ENCODE assay signal across 8 cellular contexts in the genomic region with DNA sequence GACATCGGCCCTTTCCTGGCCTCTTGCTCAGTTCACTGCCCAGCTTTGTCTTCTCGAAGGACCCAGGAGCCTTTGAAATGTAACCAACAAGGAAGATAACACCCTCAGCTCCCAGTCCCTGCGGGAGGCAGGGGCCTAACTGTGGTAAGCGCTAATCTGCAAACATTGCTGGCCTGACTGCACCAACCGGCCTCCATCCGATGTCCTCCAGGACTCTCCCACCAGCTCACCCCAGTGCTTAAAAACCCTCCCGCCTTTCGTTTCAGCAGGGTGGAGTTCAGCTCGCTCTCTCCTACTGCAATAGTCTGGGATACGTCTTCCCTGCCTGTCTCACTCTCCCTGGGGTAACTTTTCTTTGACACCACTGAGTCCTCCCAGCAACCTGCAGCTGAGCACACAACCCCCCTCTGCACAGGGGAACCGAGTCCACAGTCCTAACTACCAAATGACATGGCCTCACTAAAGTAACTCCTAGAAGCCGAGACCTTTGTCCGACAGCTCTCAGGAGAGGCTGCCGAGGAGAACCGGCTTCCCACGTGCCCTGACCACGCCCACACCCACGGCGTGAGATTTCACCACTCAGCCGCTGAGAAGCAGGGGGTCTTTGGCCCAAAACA.
DNase-seq lines count a peak whose midpoint lies in the region; TF ChIP-seq lines count a peak whose summit lies in the region.

No MANE protein-coding gene starts in this region.

- no peak overlapping the region for H3K9ac ChIP-seq in rectal smooth muscle tissue (ENCODE audit: low read length)

- no peaks in the 10 kb centered on the region for H3K9me2 ChIP-seq in PC-9 (ENCODE audit: insufficient read depth)

- H3K79me2 ChIP-seq in PC-9 (ENCODE audit: low read depth), result peaks cover 65% of the 10 kb centered on the region

- peak overlapping the region; percentile 83 for H3K4me2 ChIP-seq in PC-9

- TF ChIP-seq CTCF in PC-9 (conservative IDR thresholded peaks at IDR 0.05) (no peak), fibroblast of the aortic adventitia (IDR thresholded peaks at IDR 0.05; ENCODE audit: insufficient read depth, low read length) (no peak), thyroid gland (IDR thresholded peaks at IDR 0.05) (no peak)

- H2AFZ ChIP-seq in PC-9, result no peak overlapping the region

- peaks cover 43% of the 10 kb centered on the region for H3F3A ChIP-seq in PC-9 (ENCODE audit: insufficient read depth, low read depth)

- 29 to 41% methylated on average over 20 of the region's 20 CpGs for WGBS in thyroid gland, 2 donors

- no peak overlapping the region for H3K4me3 ChIP-seq in PC-9
- no peak overlapping the region for H3K4me3 ChIP-seq in fibroblast of the aortic adventitia (ENCODE audit: low read depth, low read length)
- H3K4me3 ChIP-seq in rectal smooth muscle tissue (ENCODE audit: low read length), result peak overlapping the region; percentile 18
- H3K4me3 ChIP-seq in thyroid gland (replicated peaks in 1 of 3), result no peak overlapping the region

- DNase-seq in ELF-1 (ENCODE audit: low read depth, low spot score) (peak; percentile 50), PC-9 (peak; percentile 9 to 47), fibroblast of the aortic adventitia (ENCODE audit: low read depth) (peak; percentile 77), DMS53 treated with DMSO at 0.1 percent for 48 hours (lab: John Stamatoyannopoulos, UW; ENCODE audit: unreplicated experiment) (no peak), thyroid gland (no peak), SKM-1 (lab: John Stamatoyannopoulos, UW; ENCODE audit: unreplicated experiment) (no peak)
- DNase-seq in effector CD8-positive, alpha-beta T cell (lab: John Stamatoyannopoulos, UW), result no peak

- H3K27me3 ChIP-seq in PC-9 (ENCODE audit: insufficient read depth, low read depth) (no peaks in the 10 kb centered on the region), rectal smooth muscle tissue (ENCODE audit: control insufficient read depth, insufficient read depth, low read length) (no peaks in the 10 kb centered on the region), thyroid gland (no peaks in the 10 kb centered on the region)

- CTCF ChIA-PET in PC-9 (lab: Charles Lee), result no interaction called here

- H3K9me3 ChIP-seq in PC-9 (ENCODE audit: insufficient read depth, low read depth) (no peaks in the 10 kb centered on the region), thyroid gland (no peaks in the 10 kb centered on the region)

- TF ChIP-seq POLR2A in thyroid gland (IDR thresholded peaks at IDR 0.05), result no peak

- intact Hi-C loops in PC-9 (cut with micrococcal nuclease; ENCODE audit: unreplicated experiment), result loop anchor here (5.0 kb wide), 1 partner anchor 54 kb away; no protein-coding TSS in a partner anchor
- intact Hi-C loops in thyroid gland (cut with DNase I), result loop anchor here (5.0 kb wide), 1 partner anchor 49 kb away; no protein-coding TSS in a partner anchor

- POLR2A ChIA-PET in PC-9 (lab: Charles Lee; ENCODE audit: unreplicated experiment), result no interaction called here

- H4K20me1 ChIP-seq in PC-9 (ENCODE audit: insufficient read depth), result no peaks in the 10 kb centered on the region

- H3K4me1 ChIP-seq in PC-9 (replicated peaks; ENCODE audit: insufficient read depth), result peaks cover 42% of the 10 kb centered on the region
- H3K4me1 ChIP-seq in rectal smooth muscle tissue (ENCODE audit: control insufficient read depth, insufficient read depth, low read length), result peaks cover 5% of the 10 kb centered on the region
- H3K4me1 ChIP-seq in thyroid gland, result peaks cover 33 to 41% of the 10 kb centered on the region in 2 donors

- no TSS peak for BruUV-seq in PC-9 (replicated peaks; lab: Mats Ljungman, UMichigan)

- peak overlapping the region; percentile 98 for H3K27ac ChIP-seq in PC-9
- peak overlapping the region; percentile 55 for H3K27ac ChIP-seq in rectal smooth muscle tissue (ENCODE audit: low read depth, low read length)
- H3K27ac ChIP-seq in thyroid gland, result peak overlapping the region in 1 of 3 donors; percentile 78

- H3K36me3 ChIP-seq in PC-9 (ENCODE audit: low read depth) (peaks cover 4% of the 10 kb centered on the region; the same call in 1 of the 2 replicates), rectal smooth muscle tissue (ENCODE audit: control insufficient read depth, insufficient read depth, low read length) (no peaks in the 10 kb centered on the region), thyroid gland (no peaks in the 10 kb centered on the region)

Comparison
In these comparisons a context has a peak if more than half of its experiments do, and no peak if none do; other contexts are left out.
1. DNase-seq: peak in ELF-1 (single experiment), PC-9 (2 of 2) and fibroblast of the aortic adventitia (single experiment); none in DMS53 treated with DMSO at 0.1 percent for 48 hours (single experiment), thyroid gland (0 of 2), effector CD8-positive, alpha-beta T cell (single experiment) and SKM-1 (single experiment).